8 cellular contexts compared by ENCODE assay signal in genomic region chr11:560305-561147, GRCh38. TPM values are rescaled to one million over a fixed set of nuclear protein-coding genes. Genes with fewer than 3 reads are reported as not detected.
DNase-seq lines count a peak whose midpoint lies in the region; ATAC-seq lines count a peak whose summit lies in the region.

Gene LMNTD2, minus strand, starts transcription at chr11:560738. Its CDS starts 22 bp downstream, at chr11:560716.
Gene RASSF7, plus strand, starts transcription at chr11:560970. Its CDS starts 799 bp downstream, at chr11:561769.

- 1% methylated on average over 95 of the region's 95 CpGs for WGBS in ectodermal cell, 2 experiments

- peak within 1 kb of the TSS; percentile 67 for H3K27ac Mint-ChIP-seq in activated CD4-positive, alpha-beta memory T cell treated with anti-CD3 and anti-CD28 coated beads for 36 hours

- H3K27ac ChIP-seq in BLaER1 (peak within 1 kb of the TSS; percentile 75), ectodermal cell (ENCODE audit: insufficient read depth, low read depth, low read length, poor library complexity, severe bottlenecking) (no peak within 1 kb of the TSS)

- H3K27me3 Mint-ChIP-seq in activated CD4-positive, alpha-beta memory T cell treated with anti-CD3 and anti-CD28 coated beads for 36 hours: peaks cover 5% of the 10 kb centered on the region

- peaks cover 59% of the 10 kb centered on the region for H4K20me1 ChIP-seq in BLaER1

- H3K27me3 ChIP-seq in BLaER1: peaks cover 40% of the 10 kb centered on the region
- H3K27me3 ChIP-seq in ectodermal cell (ENCODE audit: control insufficient read depth, insufficient read depth, low read length, poor library complexity, severe bottlenecking): peaks cover 60% of the 10 kb centered on the region

- H3K36me3 Mint-ChIP-seq in activated CD4-positive, alpha-beta memory T cell treated with anti-CD3 and anti-CD28 coated beads for 36 hours: peaks cover 2% of the 10 kb centered on the region

- H3K4me1 ChIP-seq in BLaER1 (peaks cover 61% of the 10 kb centered on the region), ectodermal cell (ENCODE audit: control insufficient read depth, insufficient read depth, low read length) (peaks cover 15% of the 10 kb centered on the region)

- H3K9ac ChIP-seq in BLaER1: peak within 1 kb of the TSS; percentile 78

- peaks cover 14% of the 10 kb centered on the region for H3K4me1 Mint-ChIP-seq in activated CD4-positive, alpha-beta memory T cell treated with anti-CD3 and anti-CD28 coated beads for 36 hours (ENCODE audit: low read depth)

- POLR2A ChIA-PET in activated CD4-positive, alpha-beta memory T cell treated with anti-CD3 and anti-CD28 coated beads for 36 hours (lab: Charles Lee): interaction anchor here (0.5 to 1.1 kb wide), 2 partner anchors 25 to 97 kb away, joined by 3 to 4 read pairs; partner anchors contain the start of gene HRAS

- no peaks in the 10 kb centered on the region for H3K9me3 Mint-ChIP-seq in activated CD4-positive, alpha-beta memory T cell treated with anti-CD3 and anti-CD28 coated beads for 36 hours

- peak; percentile 77 for ATAC-seq in GM19324 (IDR thresholded peaks at IDR 0.05; ENCODE audit: low FRiP score, unreplicated experiment)
- peak; percentile 56 for ATAC-seq in HG03460 (IDR thresholded peaks at IDR 0.05; ENCODE audit: unreplicated experiment)

- H3K36me3 ChIP-seq in BLaER1 (peaks cover 31% of the 10 kb centered on the region), ectodermal cell (ENCODE audit: control insufficient read depth, insufficient read depth, low read length) (no peaks in the 10 kb centered on the region)

- H3K4me3 ChIP-seq in BLaER1 (peak within 1 kb of the TSS; percentile 97), ectodermal cell (ENCODE audit: insufficient read depth, low read depth, low read length) (peak within 1 kb of the TSS; percentile 77)

- CTCF ChIA-PET in activated CD4-positive, alpha-beta memory T cell treated with anti-CD3 and anti-CD28 coated beads for 36 hours (lab: Charles Lee): interaction anchor here (0.6 to 1.7 kb wide), 4 partner anchors 15 to 163 kb away, joined by 3 to 7 read pairs (median 4); no protein-coding TSS in a partner anchor

- intact Hi-C loops in activated CD4-positive, alpha-beta memory T cell treated with anti-CD3 and anti-CD28 coated beads for 36 hours (cut with micrococcal nuclease): loop anchor here (1.0 to 2.0 kb wide), 3 partner anchors 8 to 24 kb away; partner anchors contain the start of genes LRRC56 and PHRF1

- peak within 1 kb of the TSS; percentile 90 for H3K4me3 Mint-ChIP-seq in activated CD4-positive, alpha-beta memory T cell treated with anti-CD3 and anti-CD28 coated beads for 36 hours

- H3K9me3 ChIP-seq in BLaER1 (no peaks in the 10 kb centered on the region), ectodermal cell (ENCODE audit: control insufficient read depth, low read length) (no peaks in the 10 kb centered on the region)

- DNase-seq in NCI-H748 treated with DMSO at 0.1 percent for 48 hours (lab: John Stamatoyannopoulos, UW) (peak; percentile 78), lung microvascular endothelial cell (ENCODE audit: low read depth in 2 of 2) (peak; percentile 85 to 95)
- DNase-seq in activated CD4-positive, alpha-beta memory T cell treated with anti-CD3 and anti-CD28 coated beads for 36 hours: peak; percentile 96
- DNase-seq in stimulated activated CD4-positive, alpha-beta T cell treated with anti-CD3 and anti-CD28 coated beads, TNF-alpha, amount 100 ng/mL, for 24 hours (ENCODE audit: low read depth in 3 of 3): peak; percentile 90 to 96 (median 91)

- peak within 1 kb of the TSS; percentile 99 for H3K4me2 ChIP-seq in BLaER1

RNA-seq across cellular contexts. Expression of gene LMNTD2, which starts in this region (rescaled TPM):
- 1 to 10 TPM; 3.1 to 3.9 TPM for total RNA-seq in activated CD4-positive, alpha-beta memory T cell treated with anti-CD3 and anti-CD28 coated beads for 36 hours
- 1.5 TPM for polyA plus RNA-seq in ectodermal cell (2013, experiment 1 of 4)
- polyA plus RNA-seq in ectodermal cell (2013, experiment 2 of 4): 0.98 TPM
- polyA plus RNA-seq in ectodermal cell (2013, experiment 3 of 4): 1.7 TPM
- polyA plus RNA-seq in ectodermal cell (2013, experiment 4 of 4): 1.9 TPM
- total RNA-seq in lung microvascular endothelial cell: 1.1 and 1.4 TPM in 2 replicates

RNA-seq across cellular contexts. Expression of gene RASSF7, which starts in this region (rescaled TPM):
- 10 to 100 TPM; 18.8 to 21.9 TPM for total RNA-seq in activated CD4-positive, alpha-beta memory T cell treated with anti-CD3 and anti-CD28 coated beads for 36 hours
- polyA plus RNA-seq in ectodermal cell (2013, experiment 1 of 4): 10.0 TPM
- 9.9 TPM for polyA plus RNA-seq in ectodermal cell (2013, experiment 2 of 4)
- polyA plus RNA-seq in ectodermal cell (2013, experiment 3 of 4): 10.7 TPM
- 11.4 TPM for polyA plus RNA-seq in ectodermal cell (2013, experiment 4 of 4)
- 13.5 and 18.1 TPM in 2 replicates for total RNA-seq in lung microvascular endothelial cell
